2 cellular contexts compared by ENCODE assay signal in the genomic region with DNA sequence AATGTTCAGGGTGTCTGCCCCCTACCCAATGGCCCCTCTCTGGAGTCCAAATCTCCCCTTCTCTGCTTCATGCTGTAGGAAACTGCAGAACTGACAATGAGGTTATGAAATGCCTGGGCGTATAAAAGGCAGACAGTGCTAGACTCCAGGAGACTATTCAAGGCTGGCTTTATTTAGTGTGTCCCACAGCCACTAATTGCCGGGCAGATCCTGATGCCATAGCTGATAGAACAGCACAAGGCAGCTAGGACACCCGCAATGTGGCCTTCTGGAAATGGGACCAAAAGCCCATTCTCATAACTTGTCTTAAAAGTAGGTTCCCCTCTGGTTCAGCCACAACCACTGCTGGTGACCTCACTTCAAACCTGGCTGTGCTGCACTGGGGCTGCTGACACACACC.
TF ChIP-seq lines count a peak whose summit lies in the region.

No MANE protein-coding gene starts in this region.

TF ChIP-seq in SK-N-SH, 30 proteins besides CTCF, POLR2A, EP300 and RAD21 (continued from another document):
- no peak for TF ChIP-seq REST (IDR thresholded peaks at IDR 0.05; ENCODE audit: low read depth, low read length)
- TF ChIP-seq GATA2 (CRISPR knock-in tag; IDR thresholded peaks at IDR 0.05) = peak; percentile 85
- TF ChIP-seq, protein P1, sequence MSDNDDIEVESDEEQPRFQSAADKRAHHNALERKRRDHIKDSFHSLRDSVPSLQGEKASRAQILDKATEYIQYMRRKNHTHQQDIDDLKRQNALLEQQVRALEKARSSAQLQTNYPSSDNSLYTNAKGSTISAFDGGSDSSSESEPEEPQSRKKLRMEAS (IDR thresholded peaks at IDR 0.05; ENCODE audit: low read depth) = no peak
- TF ChIP-seq MXI1 (IDR thresholded peaks at IDR 0.05; ENCODE audit: low read depth, low read length) = no peak
- TF ChIP-seq NRF1 (IDR thresholded peaks at IDR 0.05; ENCODE audit: low read depth, low read length) = no peak

TF ChIP-seq in SK-N-SH treated with all-trans-retinoic acid at 6 μM for 48 hours, 23 proteins besides CTCF, POLR2A, EP300 and RAD21 (continued from another document):
- TF ChIP-seq, protein P2, sequence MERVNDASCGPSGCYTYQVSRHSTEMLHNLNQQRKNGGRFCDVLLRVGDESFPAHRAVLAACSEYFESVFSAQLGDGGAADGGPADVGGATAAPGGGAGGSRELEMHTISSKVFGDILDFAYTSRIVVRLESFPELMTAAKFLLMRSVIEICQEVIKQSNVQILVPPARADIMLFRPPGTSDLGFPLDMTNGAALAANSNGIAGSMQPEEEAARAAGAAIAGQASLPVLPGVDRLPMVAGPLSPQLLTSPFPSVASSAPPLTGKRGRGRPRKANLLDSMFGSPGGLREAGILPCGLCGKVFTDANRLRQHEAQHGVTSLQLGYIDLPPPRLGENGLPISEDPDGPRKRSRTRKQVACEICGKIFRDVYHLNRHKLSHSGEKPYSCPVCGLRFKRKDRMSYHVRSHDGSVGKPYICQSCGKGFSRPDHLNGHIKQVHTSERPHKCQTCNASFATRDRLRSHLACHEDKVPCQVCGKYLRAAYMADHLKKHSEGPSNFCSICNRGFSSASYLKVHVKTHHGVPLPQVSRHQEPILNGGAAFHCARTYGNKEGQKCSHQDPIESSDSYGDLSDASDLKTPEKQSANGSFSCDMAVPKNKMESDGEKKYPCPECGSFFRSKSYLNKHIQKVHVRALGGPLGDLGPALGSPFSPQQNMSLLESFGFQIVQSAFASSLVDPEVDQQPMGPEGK (CRISPR knock-in tag; IDR thresholded peaks at IDR 0.05; ENCODE audit: borderline replicate concordance) = no peak
- no peak for TF ChIP-seq RARB (CRISPR knock-in tag; IDR thresholded peaks at IDR 0.05)
